ENCODE assay signal across 12 cellular contexts in genomic region chr17:47192549-47192948, GRCh38.
DNase-seq lines count a peak whose midpoint lies in the region; ATAC-seq and TF ChIP-seq lines count a peak whose summit lies in the region.
"Had no signal": no experiment of that assay in that cellular context is flagged by ENCODE, and none has a peak within 500 bp of the region (broad histone marks: within the 10 kb centered on the region; RNA-seq: fewer than 3 reads in every experiment).

No MANE protein-coding gene starts in this region.

- H3K27ac Mint-ChIP-seq in activated naive CD8-positive, alpha-beta T cell treated with anti-CD3 and anti-CD28 coated beads, Interleukin-2, amount 50 U/mL, for 24 hours, result no peak overlapping the region

- ATAC-seq in GM21529 (IDR thresholded peaks at IDR 0.05; ENCODE audit: unreplicated experiment) (no peak), HG03565 (IDR thresholded peaks at IDR 0.05; ENCODE audit: unreplicated experiment) (no peak)
- no peak for ATAC-seq in activated naive CD8-positive, alpha-beta T cell treated with anti-CD3 and anti-CD28 coated beads, Interleukin-2, amount 50 U/mL, for 24 hours

- no peaks in the 10 kb centered on the region for H3K27me3 Mint-ChIP-seq in activated naive CD8-positive, alpha-beta T cell treated with anti-CD3 and anti-CD28 coated beads, Interleukin-2, amount 50 U/mL, for 24 hours

- peaks cover 24% of the 10 kb centered on the region for H3K4me1 Mint-ChIP-seq in activated naive CD8-positive, alpha-beta T cell treated with anti-CD3 and anti-CD28 coated beads, Interleukin-2, amount 50 U/mL, for 24 hours

- TF ChIP-seq CTCF in fibroblast of mammary gland (conservative IDR thresholded peaks at IDR 0.05; ENCODE audit: control insufficient read depth, insufficient read depth, low read depth, low read length), result no peak

- H3K9me3 Mint-ChIP-seq in activated naive CD8-positive, alpha-beta T cell treated with anti-CD3 and anti-CD28 coated beads, Interleukin-2, amount 50 U/mL, for 24 hours, result no peaks in the 10 kb centered on the region

- H3K4me3 Mint-ChIP-seq in activated naive CD8-positive, alpha-beta T cell treated with anti-CD3 and anti-CD28 coated beads, Interleukin-2, amount 50 U/mL, for 24 hours, result no peak overlapping the region

- peaks cover 1% of the 10 kb centered on the region for H3K36me3 Mint-ChIP-seq in activated naive CD8-positive, alpha-beta T cell treated with anti-CD3 and anti-CD28 coated beads, Interleukin-2, amount 50 U/mL, for 24 hours (ENCODE audit: low read depth)

- H3K4me3 ChIP-seq in fibroblast of mammary gland (ENCODE audit: control insufficient read depth, low read depth, low read length), result no peak overlapping the region
- H3K4me3 ChIP-seq: cardiac muscle cell had no signal

- DNase-seq in COLO668 (lab: John Stamatoyannopoulos, UW; ENCODE audit: unreplicated experiment), result peak; percentile 16
- DNase-seq in Kasumi-1 (lab: John Stamatoyannopoulos, UW), result peak; percentile 22 to 28
- peak; percentile 92 for DNase-seq in NCI-H524 treated with DMSO at 0.1 percent for 48 hours (lab: John Stamatoyannopoulos, UW)
- peak; percentile 39 for DNase-seq in fibroblast of mammary gland (ENCODE audit: low read depth)
- DNase-seq in activated naive CD8-positive, alpha-beta T cell treated with anti-CD3 and anti-CD28 coated beads, Interleukin-2, amount 50 U/mL, for 24 hours, result no peak
- DNase-seq in COLO829 (ENCODE audit: low spot score), result no peak
- DNase-seq: Caco-2, GOT3, NCI-H2081 treated with DMSO at 0.1 percent for 48 hours had no signal

Comparison
In these comparisons a context has a peak if more than half of its experiments do, and no peak if none do; other contexts are left out.
1. DNase-seq: peak in COLO668 (single experiment), Kasumi-1 (2 of 2), NCI-H524 treated with DMSO at 0.1 percent for 48 hours (single experiment) and fibroblast of mammary gland (single experiment); none in activated naive CD8-positive, alpha-beta T cell treated with anti-CD3 and anti-CD28 coated beads, Interleukin-2, amount 50 U/mL, for 24 hours (single experiment) and COLO829 (single experiment).